ENCODE assay signal across 13 cellular contexts in genomic region chr2:29293830-29294438, GRCh38.
DNase-seq lines count a peak whose midpoint lies in the region; ATAC-seq, FAIRE-seq and TF ChIP-seq lines count a peak whose summit lies in the region.
"Had no signal": no experiment of that assay in that cellular context is flagged by ENCODE, and none has a peak within 500 bp of the region (broad histone marks: within the 10 kb centered on the region; RNA-seq: fewer than 3 reads in every experiment).

No MANE protein-coding gene starts in this region.

- TF ChIP-seq CTCF in bronchial epithelial cell (IDR thresholded peaks at IDR 0.05; ENCODE audit: insufficient read depth, low read length, severe bottlenecking) = no peak
- no peak for TF ChIP-seq CTCF in mesothelial cell of epicardium (IDR thresholded peaks at IDR 0.05; ENCODE audit: unreplicated experiment)

- DNase-seq in GM12891 (ENCODE audit: insufficient read length, low spot score) (peak; percentile 14), NAMALWA (ENCODE audit: low spot score) (peak; percentile 17), bronchial epithelial cell (ENCODE audit: low read depth) (peak; percentile 29), mesothelial cell of epicardium (ENCODE audit: low spot score in 2 of 2, unreplicated experiment in 2 of 2) (peak; percentile 40 to 74), NCI-H82 (lab: John Stamatoyannopoulos, UW) (no peak), germinal center (ENCODE audit: low spot score) (no peak), NOMO-1 treated with DMSO at 0.1 percent for 48 hours (lab: John Stamatoyannopoulos, UW; ENCODE audit: unreplicated experiment) (no peak)
- DNase-seq: central memory CD4-positive, alpha-beta T cell; NCI-H1436; stimulated activated CD4-positive, alpha-beta T cell treated with anti-CD3 and anti-CD28 coated beads, Interleukin-4, amount 100 ng/mL, for 24 hours had no signal

- no peaks in the 10 kb centered on the region for H3K9me3 Mint-ChIP-seq in mesothelial cell of epicardium

- FAIRE-seq in GM12891 (lab: Jason Lieb, UNC) (no peak), bronchial epithelial cell (lab: Jason Lieb, UNC) (no peak)
- FAIRE-seq: GM12892 had no signal

- no peak for ATAC-seq in HG03196 (IDR thresholded peaks at IDR 0.05; ENCODE audit: unreplicated experiment)
- ATAC-seq: left colon had no signal

- TF ChIP-seq POLR2A in GM12891 (IDR thresholded peaks at IDR 0.05; ENCODE audit: low read depth, low read length) = no peak

- no peaks in the 10 kb centered on the region for H3K4me1 Mint-ChIP-seq in mesothelial cell of epicardium

- H3K27me3 ChIP-seq in bronchial epithelial cell (ENCODE audit: control insufficient read depth, insufficient read depth, low read length) = peaks cover 2% of the 10 kb centered on the region

- H3K36me3 Mint-ChIP-seq in mesothelial cell of epicardium = no peaks in the 10 kb centered on the region

- no peak overlapping the region for H3K27ac Mint-ChIP-seq in mesothelial cell of epicardium

- peaks cover 81% of the 10 kb centered on the region for H3K27me3 Mint-ChIP-seq in mesothelial cell of epicardium (ENCODE audit: low read depth)

- H3K4me3 Mint-ChIP-seq in mesothelial cell of epicardium = no peak overlapping the region

- no peaks in the 10 kb centered on the region for H3K36me3 ChIP-seq in bronchial epithelial cell (ENCODE audit: control insufficient read depth, insufficient read depth, low read length)

- H3K4me3 ChIP-seq in bronchial epithelial cell (ENCODE audit: low read depth, low read length) = no peak overlapping the region

TF ChIP-seq in GM12891, 5 proteins besides CTCF, POLR2A, EP300 and RAD21:
- TF ChIP-seq PAX5 (IDR thresholded peaks at IDR 0.05; ENCODE audit: insufficient read depth, low read length, severe bottlenecking) (no peak), POU2F2 (IDR thresholded peaks at IDR 0.05; ENCODE audit: low read depth, low read length) (no peak), POLR2AphosphoS5 (IDR thresholded peaks at IDR 0.05; ENCODE audit: low read depth, low read length) (no peak), SPI1 (IDR thresholded peaks at IDR 0.05; ENCODE audit: low read depth, low read length) (no peak), TAF1 (IDR thresholded peaks at IDR 0.05; ENCODE audit: low read depth, low read length) (no peak)

Comparison
In these comparisons a context has a peak if more than half of its experiments do, and no peak if none do; other contexts are left out.
1. DNase-seq: peak in GM12891 (single experiment), NAMALWA (single experiment), bronchial epithelial cell (single experiment) and mesothelial cell of epicardium (2 of 2); none in NCI-H82 (single experiment), germinal center (single experiment) and NOMO-1 treated with DMSO at 0.1 percent for 48 hours (single experiment).